In the genomic region with DNA sequence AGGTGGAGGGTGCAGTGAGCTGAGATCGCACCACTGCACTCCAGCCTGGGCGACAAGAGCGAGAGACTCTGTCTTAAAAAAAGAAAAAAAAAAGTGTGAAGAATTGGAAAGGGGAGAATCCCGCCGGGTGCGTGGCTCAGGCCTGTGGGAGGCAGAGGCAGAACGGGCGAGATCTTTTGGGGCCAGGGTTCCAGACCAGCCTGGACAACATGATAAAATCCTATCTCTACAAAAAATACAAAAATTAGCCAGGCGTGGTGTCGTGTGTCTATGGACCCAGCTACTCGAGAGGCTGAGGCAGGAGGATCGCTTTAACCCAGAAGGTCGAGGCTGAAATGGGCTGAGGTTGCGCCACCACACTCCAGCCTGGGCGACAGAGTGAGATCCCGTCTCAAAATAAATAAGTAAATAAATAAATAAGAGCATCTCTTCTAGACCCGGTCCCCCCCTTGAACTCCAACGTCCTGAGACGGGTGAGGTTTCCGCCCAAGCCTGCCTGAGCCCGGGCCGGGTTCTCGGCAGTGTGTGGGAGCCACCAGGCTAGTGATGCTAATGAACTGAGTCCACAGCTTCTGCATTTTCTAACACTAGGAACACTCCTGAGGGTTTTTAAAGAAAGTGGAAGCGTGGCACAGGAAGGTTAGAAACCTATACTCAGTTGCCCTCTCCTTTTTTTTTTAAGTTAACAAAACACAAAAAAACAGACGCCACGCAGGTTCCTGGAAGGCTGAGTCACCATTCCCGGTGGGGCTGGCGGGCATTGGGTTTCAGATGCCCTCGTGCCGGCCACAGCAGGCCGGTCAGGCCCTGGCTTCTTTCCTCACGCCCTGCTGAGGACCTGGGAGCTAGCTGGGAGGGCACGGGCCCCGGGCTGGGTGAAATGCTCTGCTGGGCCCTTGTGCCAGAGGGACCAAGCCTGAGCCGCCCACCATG, we compare ENCODE assay signal across 16 cellular contexts. TPM values are rescaled to one million over a fixed set of nuclear protein-coding genes. Genes with fewer than 3 reads are reported as not detected.
A peak's percentile ranks its signal among the peaks of the same experiment; 100 is the strongest.
DNase-seq lines count a peak whose midpoint lies in the region; ATAC-seq, FAIRE-seq and TF ChIP-seq lines count a peak whose summit lies in the region.
"Had no signal": no experiment of that assay in that cellular context is flagged by ENCODE, and none has a peak within 500 bp of the region (broad histone marks: within the 10 kb centered on the region; RNA-seq: fewer than 3 reads in every experiment).

No MANE protein-coding gene starts in this region.

- H3K27me3 Mint-ChIP-seq in activated T-helper 1 cell treated with anti-CD3 and anti-CD28 coated beads, Interleukin-12 subunit alpha, Interleukin-12 subunit beta, Interleukin-2, Interleukin-4 antibody, amounts not matched to agents 30 ng/mL and 10 ng/mL and 1 ng/mL, durations not matched to agents 14 hours and 24 hours and 36 hours (ENCODE audit: insufficient read depth): no peaks in the 10 kb centered on the region
- no peaks in the 10 kb centered on the region for H3K27me3 Mint-ChIP-seq in CD8-positive, alpha-beta T cell (ENCODE audit: low read depth)
- H3K27me3 Mint-ChIP-seq: activated naive CD8-positive, alpha-beta T cell treated with anti-CD3 and anti-CD28 coated beads for 36 hours; naive thymus-derived CD8-positive, alpha-beta T cell had no signal

- no peaks in the 10 kb centered on the region for H3K9me3 ChIP-seq in CD8-positive, alpha-beta T cell (ENCODE audit: low read length)
- H3K9me3 ChIP-seq: vagina had no signal

- peaks cover 50% of the 10 kb centered on the region for H3K36me3 ChIP-seq in CD8-positive, alpha-beta T cell (ENCODE audit: insufficient read depth, low read length)

- no peaks in the 10 kb centered on the region for H3K27me3 ChIP-seq in CD8-positive, alpha-beta T cell (ENCODE audit: insufficient read depth, low read length)
- H3K27me3 ChIP-seq: vagina had no signal

- no peak for DNase-seq in activated naive CD4-positive, alpha-beta T cell treated with anti-CD3 and anti-CD28 coated beads, Interleukin-2, amount 50 U/mL, for 72 hours (ENCODE audit: low spot score in 2 of 2)
- DNase-seq in activated naive CD4-positive, alpha-beta T cell treated with anti-CD3 and anti-CD28 coated beads, Interleukin-2, amount 50 U/mL, for 16 hours: no peak
- DNase-seq in activated T-helper 1 cell treated with anti-CD3 and anti-CD28 coated beads, Interleukin-12 subunit alpha, Interleukin-12 subunit beta, Interleukin-2, Interleukin-4 antibody, amounts not matched to agents 30 ng/mL and 10 ng/mL and 1 ng/mL, durations not matched to agents 14 hours and 24 hours and 36 hours (ENCODE audit: low spot score): no peak
- peak; percentile 16 for DNase-seq in kidney tubule cell (ENCODE audit: low spot score)
- DNase-seq in urothelium cell line (ENCODE audit: low spot score): peak; percentile 33
- DNase-seq in CD8-positive, alpha-beta T cell: no peak
- DNase-seq in stimulated activated CD4-positive, alpha-beta T cell treated with anti-CD3 and anti-CD28 coated beads, Interleukin-4, amount 100 ng/mL, for 4 hours: no peak
- DNase-seq in middle frontal gyrus (ENCODE audit: extremely low spot score, low spot score): no peak
- DNase-seq: activated CD4-positive, alpha-beta T cell treated with anti-CD3 and anti-CD28 coated beads, Interleukin-2, amount 50 U/mL, for 4 hours; activated naive CD8-positive, alpha-beta T cell treated with anti-CD3 and anti-CD28 coated beads for 36 hours; naive thymus-derived CD8-positive, alpha-beta T cell; NCI-H1694 treated with DMSO at 0.1 percent for 48 hours; NCI-H82; stimulated activated CD4-positive, alpha-beta T cell treated with anti-CD3 and anti-CD28 coated beads, Interleukin-12 subunit alpha, Interleukin-12 subunit beta, amount 100 ng/mL, for 4 hours had no signal

- CTCF ChIA-PET in CD8-positive, alpha-beta T cell (lab: Charles Lee): interaction anchor here (0.6 to 1.3 kb wide), 2 partner anchors 9 to 69 kb away, joined by 3 read pairs; no protein-coding TSS in a partner anchor

- TF ChIP-seq CTCF in CD8-positive, alpha-beta T cell (IDR thresholded peaks at IDR 0.05): no peak

- peaks cover 20% of the 10 kb centered on the region for H3K4me1 ChIP-seq in CD8-positive, alpha-beta T cell (ENCODE audit: insufficient read depth, low read length)

- peak overlapping the region; percentile 60 to 95 for H3K27ac Mint-ChIP-seq in activated naive CD4-positive, alpha-beta T cell treated with anti-CD3 and anti-CD28 coated beads, Interleukin-2, amount 50 U/mL, for 72 hours
- H3K27ac Mint-ChIP-seq in activated T-helper 1 cell treated with anti-CD3 and anti-CD28 coated beads, Interleukin-12 subunit alpha, Interleukin-12 subunit beta, Interleukin-2, Interleukin-4 antibody, amounts not matched to agents 30 ng/mL and 10 ng/mL and 1 ng/mL, durations not matched to agents 14 hours and 24 hours and 36 hours: peak overlapping the region; percentile 64
- no peak overlapping the region for H3K27ac Mint-ChIP-seq in CD8-positive, alpha-beta T cell
- H3K27ac Mint-ChIP-seq: activated naive CD8-positive, alpha-beta T cell treated with anti-CD3 and anti-CD28 coated beads for 36 hours had no signal

- intact Hi-C loops in activated T-helper 1 cell treated with anti-CD3 and anti-CD28 coated beads, Interleukin-12 subunit alpha, Interleukin-12 subunit beta, Interleukin-2, Interleukin-4 antibody, amounts not matched to agents 30 ng/mL and 10 ng/mL and 1 ng/mL, durations not matched to agents 14 hours and 24 hours and 36 hours (cut with micrococcal nuclease): no loop called here
- intact Hi-C loops in CD8-positive, alpha-beta T cell (cut with DNase I, micrococcal nuclease): no loop called here

- no peak overlapping the region for H3K4me3 Mint-ChIP-seq in activated T-helper 1 cell treated with anti-CD3 and anti-CD28 coated beads, Interleukin-12 subunit alpha, Interleukin-12 subunit beta, Interleukin-2, Interleukin-4 antibody, amounts not matched to agents 30 ng/mL and 10 ng/mL and 1 ng/mL, durations not matched to agents 14 hours and 24 hours and 36 hours
- no peak overlapping the region for H3K4me3 Mint-ChIP-seq in CD8-positive, alpha-beta T cell
- H3K4me3 Mint-ChIP-seq: activated naive CD8-positive, alpha-beta T cell treated with anti-CD3 and anti-CD28 coated beads for 36 hours; naive thymus-derived CD8-positive, alpha-beta T cell had no signal

- H3K36me3 Mint-ChIP-seq in activated naive CD4-positive, alpha-beta T cell treated with anti-CD3 and anti-CD28 coated beads, Interleukin-2, amount 50 U/mL, for 72 hours: peaks cover 6 to 29% of the 10 kb centered on the region in 2 donors
- peaks cover 23% of the 10 kb centered on the region for H3K36me3 Mint-ChIP-seq in activated T-helper 1 cell treated with anti-CD3 and anti-CD28 coated beads, Interleukin-12 subunit alpha, Interleukin-12 subunit beta, Interleukin-2, Interleukin-4 antibody, amounts not matched to agents 30 ng/mL and 10 ng/mL and 1 ng/mL, durations not matched to agents 14 hours and 24 hours and 36 hours (ENCODE audit: low read depth)
- peaks cover 46% of the 10 kb centered on the region for H3K36me3 Mint-ChIP-seq in CD8-positive, alpha-beta T cell

- POLR2A ChIA-PET in CD8-positive, alpha-beta T cell (lab: Charles Lee): interaction anchor here (1.4 kb wide), 1 partner anchor 40 kb away, joined by 3 read pairs; no protein-coding TSS in a partner anchor

- H3K4me1 Mint-ChIP-seq in activated T-helper 1 cell treated with anti-CD3 and anti-CD28 coated beads, Interleukin-12 subunit alpha, Interleukin-12 subunit beta, Interleukin-2, Interleukin-4 antibody, amounts not matched to agents 30 ng/mL and 10 ng/mL and 1 ng/mL, durations not matched to agents 14 hours and 24 hours and 36 hours (ENCODE audit: low read depth): peaks cover 11% of the 10 kb centered on the region
- peaks cover 16% of the 10 kb centered on the region for H3K4me1 Mint-ChIP-seq in CD8-positive, alpha-beta T cell (ENCODE audit: low read depth)

- H3K4me3 ChIP-seq in CD8-positive, alpha-beta T cell (ENCODE audit: low read depth, low read length): no peak overlapping the region
- H3K4me3 ChIP-seq: SK-N-MC, vagina had no signal

- FAIRE-seq in urothelium cell line (lab: Jason Lieb, UNC): no peak

- no peak overlapping the region for H3K27ac ChIP-seq in CD8-positive, alpha-beta T cell (ENCODE audit: low read depth, low read length)
- H3K27ac ChIP-seq: SK-N-MC, vagina had no signal

- H3K9me3 Mint-ChIP-seq in activated naive CD4-positive, alpha-beta T cell treated with anti-CD3 and anti-CD28 coated beads, Interleukin-2, amount 50 U/mL, for 72 hours: no peaks in the 10 kb centered on the region
- H3K9me3 Mint-ChIP-seq in activated T-helper 1 cell treated with anti-CD3 and anti-CD28 coated beads, Interleukin-12 subunit alpha, Interleukin-12 subunit beta, Interleukin-2, Interleukin-4 antibody, amounts not matched to agents 30 ng/mL and 10 ng/mL and 1 ng/mL, durations not matched to agents 14 hours and 24 hours and 36 hours: no peaks in the 10 kb centered on the region
- H3K9me3 Mint-ChIP-seq in CD8-positive, alpha-beta T cell: no peaks in the 10 kb centered on the region
- H3K9me3 Mint-ChIP-seq: activated naive CD8-positive, alpha-beta T cell treated with anti-CD3 and anti-CD28 coated beads for 36 hours; naive thymus-derived CD8-positive, alpha-beta T cell had no signal

- ATAC-seq in activated naive CD4-positive, alpha-beta T cell treated with anti-CD3 and anti-CD28 coated beads, Interleukin-2, amount 50 U/mL, for 72 hours: no peak
- no peak for ATAC-seq in CD8-positive, alpha-beta T cell
- ATAC-seq: naive thymus-derived CD8-positive, alpha-beta T cell had no signal

RNA-seq across cellular contexts. Expression of gene GPX4, which starts 22.1 kb away (rescaled TPM):
- total RNA-seq in activated naive CD4-positive, alpha-beta T cell treated with anti-CD3 and anti-CD28 coated beads, Interleukin-2, amount 50 U/mL, for 72 hours: 100 to 1,000 TPM; 154 to 316 TPM
- 236 and 241 TPM in 2 replicates for total RNA-seq in activated T-helper 1 cell treated with anti-CD3 and anti-CD28 coated beads, Interleukin-12 subunit alpha, Interleukin-12 subunit beta, Interleukin-2, Interleukin-4 antibody, amounts not matched to agents 30 ng/mL and 10 ng/mL and 1 ng/mL, durations not matched to agents 14 hours and 24 hours and 36 hours
- 100 to 1,000 TPM; 172 to 174 TPM for total RNA-seq in CD8-positive, alpha-beta T cell

RNA-seq across cellular contexts. Expression of gene POLR2E, which starts 30.7 kb away (rescaled TPM):
- total RNA-seq in activated naive CD4-positive, alpha-beta T cell treated with anti-CD3 and anti-CD28 coated beads, Interleukin-2, amount 50 U/mL, for 72 hours: 100 to 1,000 TPM; 248 to 259 TPM
- 265 and 282 TPM in 2 replicates for total RNA-seq in activated T-helper 1 cell treated with anti-CD3 and anti-CD28 coated beads, Interleukin-12 subunit alpha, Interleukin-12 subunit beta, Interleukin-2, Interleukin-4 antibody, amounts not matched to agents 30 ng/mL and 10 ng/mL and 1 ng/mL, durations not matched to agents 14 hours and 24 hours and 36 hours
- 10 to 100 TPM; 75.3 to 76.2 TPM for total RNA-seq in CD8-positive, alpha-beta T cell

RNA-seq across cellular contexts. Expression of gene SBNO2, which starts 48.2 kb away (rescaled TPM):
- total RNA-seq in activated naive CD4-positive, alpha-beta T cell treated with anti-CD3 and anti-CD28 coated beads, Interleukin-2, amount 50 U/mL, for 72 hours: 100 to 1,000 TPM; 113 to 144 TPM
- total RNA-seq in activated T-helper 1 cell treated with anti-CD3 and anti-CD28 coated beads, Interleukin-12 subunit alpha, Interleukin-12 subunit beta, Interleukin-2, Interleukin-4 antibody, amounts not matched to agents 30 ng/mL and 10 ng/mL and 1 ng/mL, durations not matched to agents 14 hours and 24 hours and 36 hours: 95.5 and 96.9 TPM in 2 replicates
- 100 to 1,000 TPM; 123 to 134 TPM for total RNA-seq in CD8-positive, alpha-beta T cell

RNA-seq across cellular contexts. Expression of gene ARHGAP45, which starts 58.9 kb away (rescaled TPM):
- 100 to 1,000 TPM; 171 to 174 TPM for total RNA-seq in activated naive CD4-positive, alpha-beta T cell treated with anti-CD3 and anti-CD28 coated beads, Interleukin-2, amount 50 U/mL, for 72 hours
- 201 and 202 TPM in 2 replicates for total RNA-seq in activated T-helper 1 cell treated with anti-CD3 and anti-CD28 coated beads, Interleukin-12 subunit alpha, Interleukin-12 subunit beta, Interleukin-2, Interleukin-4 antibody, amounts not matched to agents 30 ng/mL and 10 ng/mL and 1 ng/mL, durations not matched to agents 14 hours and 24 hours and 36 hours
- total RNA-seq in CD8-positive, alpha-beta T cell: 100 to 1,000 TPM; 901 to 938 TPM

Comparison
In these comparisons a context has a peak if more than half of its experiments do, and no peak if none do; other contexts are left out.
1. DNase-seq: peak in kidney tubule cell (single experiment) and urothelium cell line (single experiment); none in activated naive CD4-positive, alpha-beta T cell treated with anti-CD3 and anti-CD28 coated beads, Interleukin-2, amount 50 U/mL, for 72 hours (0 of 2), activated naive CD4-positive, alpha-beta T cell treated with anti-CD3 and anti-CD28 coated beads, Interleukin-2, amount 50 U/mL, for 16 hours (single experiment), activated T-helper 1 cell treated with anti-CD3 and anti-CD28 coated beads, Interleukin-12 subunit alpha, Interleukin-12 subunit beta, Interleukin-2, Interleukin-4 antibody, amounts not matched to agents 30 ng/mL and 10 ng/mL and 1 ng/mL, durations not matched to agents 14 hours and 24 hours and 36 hours (single experiment), CD8-positive, alpha-beta T cell (0 of 7), stimulated activated CD4-positive, alpha-beta T cell treated with anti-CD3 and anti-CD28 coated beads, Interleukin-4, amount 100 ng/mL, for 4 hours (0 of 2) and middle frontal gyrus (single experiment).